Comparison of ENCODE assay signal across 29 cellular contexts in genomic region chr6:162512744-162513143, GRCh38.
"Had no signal": no experiment of that assay in that cellular context is flagged by ENCODE, and none has a peak within 500 bp of the region (broad histone marks: within the 10 kb centered on the region; RNA-seq: fewer than 3 reads in every experiment).

No MANE protein-coding gene starts in this region.

- H3K4me3 Mint-ChIP-seq: stimulated activated effector memory CD8-positive, alpha-beta T cell treated with anti-CD3 and anti-CD28 coated beads, Interleukin-12 subunit alpha, Interleukin-12 subunit beta, amount 100 ng/mL, for 72 hours; stimulated activated memory B cell treated with anti-CD40 and anti-IgM and Interleukin-4, amounts not matched to agents 10 μg/mL and 1 μg/mL and 100 μg/mL, for 72 hours; stimulated activated naive B cell treated with anti-CD40 and anti-IgM and Interleukin-4, amounts not matched to agents 10 μg/mL and 1 μg/mL and 100 μg/mL, for 72 hours; stimulated activated naive CD8-positive, alpha-beta T cell treated with anti-CD3 and anti-CD28 coated beads, Interleukin-15, amount 100 ng/mL, for 72 hours; stimulated activated naive CD8-positive, alpha-beta T cell treated with anti-CD3 and anti-CD28 coated beads, Interleukin-15, Interleukin-2, amounts not matched to agents 100 ng/mL and 50 ng/mL, for 24 hours; type B pancreatic cell had no signal

- ATAC-seq: stimulated activated effector memory CD8-positive, alpha-beta T cell treated with anti-CD3 and anti-CD28 coated beads, Interleukin-12 subunit alpha, Interleukin-12 subunit beta, amount 100 ng/mL, for 72 hours; stimulated activated memory B cell treated with anti-CD40 and anti-IgM and Interleukin-4, amounts not matched to agents 10 μg/mL and 1 μg/mL and 100 μg/mL, for 72 hours; stimulated activated naive B cell treated with anti-CD40 and anti-IgM and Interleukin-4, amounts not matched to agents 10 μg/mL and 1 μg/mL and 100 μg/mL, for 72 hours; stimulated activated naive CD8-positive, alpha-beta T cell treated with anti-CD3 and anti-CD28 coated beads, Interleukin-15, amount 100 ng/mL, for 72 hours; stimulated activated naive CD8-positive, alpha-beta T cell treated with anti-CD3 and anti-CD28 coated beads, Interleukin-15, Interleukin-2, amounts not matched to agents 100 U/mL and 50 U/mL, for 24 hours; upper lobe of right lung had no signal

- H3K27ac Mint-ChIP-seq: stimulated activated effector memory CD8-positive, alpha-beta T cell treated with anti-CD3 and anti-CD28 coated beads, Interleukin-12 subunit alpha, Interleukin-12 subunit beta, amount 100 ng/mL, for 72 hours; stimulated activated memory B cell treated with anti-CD40 and anti-IgM and Interleukin-4, amounts not matched to agents 10 μg/mL and 1 μg/mL and 100 μg/mL, for 72 hours; stimulated activated naive B cell treated with anti-CD40 and anti-IgM and Interleukin-4, amounts not matched to agents 10 μg/mL and 1 μg/mL and 100 μg/mL, for 72 hours; stimulated activated naive CD8-positive, alpha-beta T cell treated with anti-CD3 and anti-CD28 coated beads, Interleukin-15, amount 100 ng/mL, for 72 hours; stimulated activated naive CD8-positive, alpha-beta T cell treated with anti-CD3 and anti-CD28 coated beads, Interleukin-15, Interleukin-2, amounts not matched to agents 100 ng/mL and 50 ng/mL, for 24 hours; type B pancreatic cell had no signal

- H3K9me3 ChIP-seq: stomach, suprapubic skin, testis, thoracic aorta, thyroid gland, tibial artery, tibial nerve, transverse colon, upper lobe of left lung, upper lobe of right lung, uterus, vagina had no signal

- H3K4me1 Mint-ChIP-seq: stimulated activated effector memory CD8-positive, alpha-beta T cell treated with anti-CD3 and anti-CD28 coated beads, Interleukin-12 subunit alpha, Interleukin-12 subunit beta, amount 100 ng/mL, for 72 hours; stimulated activated memory B cell treated with anti-CD40 and anti-IgM and Interleukin-4, amounts not matched to agents 10 μg/mL and 1 μg/mL and 100 μg/mL, for 72 hours; stimulated activated naive B cell treated with anti-CD40 and anti-IgM and Interleukin-4, amounts not matched to agents 10 μg/mL and 1 μg/mL and 100 μg/mL, for 72 hours; stimulated activated naive CD8-positive, alpha-beta T cell treated with anti-CD3 and anti-CD28 coated beads, Interleukin-15, amount 100 ng/mL, for 72 hours had no signal

- FAIRE-seq: urothelium cell line had no signal

- H3K4me3 ChIP-seq: stomach, suprapubic skin, testis, thoracic aorta, thyroid gland, tibial artery, tibial nerve, transverse colon, upper lobe of left lung, upper lobe of right lung, uterus, vagina had no signal

- H3K27ac ChIP-seq: stomach, suprapubic skin, testis, thoracic aorta, thyroid gland, tibial artery, tibial nerve, transverse colon, upper lobe of left lung, upper lobe of right lung, uterus, vagina had no signal

- H3K27me3 Mint-ChIP-seq: stimulated activated memory B cell treated with anti-CD40 and anti-IgM and Interleukin-4, amounts not matched to agents 10 μg/mL and 1 μg/mL and 100 μg/mL, for 72 hours; stimulated activated naive B cell treated with anti-CD40 and anti-IgM and Interleukin-4, amounts not matched to agents 10 μg/mL and 1 μg/mL and 100 μg/mL, for 72 hours; stimulated activated naive CD8-positive, alpha-beta T cell treated with anti-CD3 and anti-CD28 coated beads, Interleukin-15, amount 100 ng/mL, for 72 hours; stimulated activated naive CD8-positive, alpha-beta T cell treated with anti-CD3 and anti-CD28 coated beads, Interleukin-15, Interleukin-2, amounts not matched to agents 100 ng/mL and 50 ng/mL, for 24 hours; type B pancreatic cell had no signal

- H3K27me3 ChIP-seq: stomach, suprapubic skin, testis, thyroid gland, tibial artery, tibial nerve, transverse colon, upper lobe of left lung, upper lobe of right lung, uterus, vagina had no signal

- H3K4me1 ChIP-seq: suprapubic skin, transverse colon, upper lobe of left lung, upper lobe of right lung, uterus, vagina had no signal

- H3K36me3 Mint-ChIP-seq: stimulated activated effector memory CD8-positive, alpha-beta T cell treated with anti-CD3 and anti-CD28 coated beads, Interleukin-12 subunit alpha, Interleukin-12 subunit beta, amount 100 ng/mL, for 72 hours; stimulated activated memory B cell treated with anti-CD40 and anti-IgM and Interleukin-4, amounts not matched to agents 10 μg/mL and 1 μg/mL and 100 μg/mL, for 72 hours; type B pancreatic cell had no signal

- H3K36me3 ChIP-seq: stomach, suprapubic skin, thoracic aorta, thyroid gland, tibial artery, tibial nerve, transverse colon, upper lobe of left lung, upper lobe of right lung, uterus, vagina had no signal

- H3K9me3 Mint-ChIP-seq: stimulated activated effector memory CD8-positive, alpha-beta T cell treated with anti-CD3 and anti-CD28 coated beads, Interleukin-12 subunit alpha, Interleukin-12 subunit beta, amount 100 ng/mL, for 72 hours; stimulated activated memory B cell treated with anti-CD40 and anti-IgM and Interleukin-4, amounts not matched to agents 10 μg/mL and 1 μg/mL and 100 μg/mL, for 72 hours; stimulated activated naive CD8-positive, alpha-beta T cell treated with anti-CD3 and anti-CD28 coated beads, Interleukin-15, amount 100 ng/mL, for 72 hours; type B pancreatic cell had no signal

- DNase-seq: stimulated activated CD4-positive, alpha-beta T cell treated with anti-CD3 and anti-CD28 coated beads, Interleukin-2, amount 100 ng/mL, for 48 hours; stimulated activated CD4-positive, alpha-beta T cell treated with anti-CD3 and anti-CD28 coated beads, Interleukin-4, amount 100 ng/mL, for 1 hour; stimulated activated CD4-positive, alpha-beta T cell treated with anti-CD3 and anti-CD28 coated beads, Interleukin-4, amount 100 ng/mL, for 24 hours; stimulated activated CD4-positive, alpha-beta T cell treated with anti-CD3 and anti-CD28 coated beads, Interleukin-4, amount 100 ng/mL, for 4 hours; stimulated activated CD8-positive, alpha-beta memory T cell treated with anti-CD3 and anti-CD28 coated beads, Interleukin-4, amount 100 ng/mL, for 48 hours; stimulated activated naive B cell treated with anti-CD40 and anti-IgM and Interleukin-4, amounts not matched to agents 10 μg/mL and 1 μg/mL and 100 μg/mL, for 72 hours; stimulated activated naive CD4-positive, alpha-beta T cell; stimulated activated naive CD4-positive, alpha-beta T cell treated with Interleukin-2 at 50 U/mL for 16 hours; stimulated activated naive CD8-positive, alpha-beta T cell treated with anti-CD3 and anti-CD28 coated beads, Interleukin-15, amount 100 ng/mL, for 72 hours; stimulated activated naive CD8-positive, alpha-beta T cell treated with anti-CD3 and anti-CD28 coated beads, Interleukin-15, Interleukin-2, amounts not matched to agents 100 U/mL and 50 U/mL, for 24 hours; stomach; substantia nigra; testis; thyroid gland; tibial artery; transverse colon; trophoblast cell; upper lobe of left lung; upper lobe of right lung; uterus had no signal
